Comparison of ENCODE assay signal across 8 cellular contexts in genomic region chr1:154608522-154609294, GRCh38. TPM values are rescaled to one million over a fixed set of nuclear protein-coding genes. Genes with fewer than 3 reads are reported as not detected.
DNase-seq lines count a peak whose midpoint lies in the region; ATAC-seq and TF ChIP-seq lines count a peak whose summit lies in the region.

No MANE protein-coding gene starts in this region.

- ATAC-seq in Right ventricle myocardium inferior: peak; percentile 61
- no peak for ATAC-seq in GM18868 (IDR thresholded peaks at IDR 0.05; ENCODE audit: unreplicated experiment)

- no peaks in the 10 kb centered on the region for H3K27me3 Mint-ChIP-seq in activated CD4-positive, alpha-beta T cell treated with anti-CD3 and anti-CD28 coated beads, Interleukin-2, amount 10 ng/mL, durations not matched to agents 7 days and 5 days

- intact Hi-C loops in Right ventricle myocardium inferior (cut with DNase I) (loop anchor here (2.0 kb wide), 1 partner anchor 18 kb away; no protein-coding TSS in a partner anchor), cardiac septum (cut with DNase I) (no loop called here), lower leg skin (cut with DNase I; ENCODE audit: low total_unique reads) (no loop called here)

- DNase-seq in Right ventricle myocardium inferior (ENCODE audit: missing footprints) (peak; percentile 71), cardiac septum (ENCODE audit: low spot score) (no peak), NCI-H2171 (lab: John Stamatoyannopoulos, UW) (peak; percentile 29), ecto neural progenitor cell (ENCODE audit: low spot score) (peak; percentile 82), lower leg skin (ENCODE audit: low spot score in 2 of 2) (peak; percentile 28 to 87)
- DNase-seq in activated CD4-positive, alpha-beta T cell treated with anti-CD3 and anti-CD28 coated beads, Interleukin-2, amount 10 ng/mL, durations not matched to agents 7 days and 5 days: peak; percentile 51
- DNase-seq in stimulated activated CD8-positive, alpha-beta memory T cell treated with anti-CD3 and anti-CD28 coated beads, Interleukin-12 subunit alpha, Interleukin-12 subunit beta, amount 100 ng/mL, for 4 hours (ENCODE audit: low read depth): peak; percentile 14

- H3K4me1 Mint-ChIP-seq in activated CD4-positive, alpha-beta T cell treated with anti-CD3 and anti-CD28 coated beads, Interleukin-2, amount 10 ng/mL, durations not matched to agents 7 days and 5 days: peaks cover 66% of the 10 kb centered on the region

- POLR2A ChIA-PET in activated CD4-positive, alpha-beta T cell treated with anti-CD3 and anti-CD28 coated beads, Interleukin-2, amount 10 ng/mL, durations not matched to agents 7 days and 5 days (lab: Charles Lee): no interaction called here

- H3K4me3 ChIP-seq in lower leg skin (ENCODE audit: low read depth, poor library complexity, severe bottlenecking): peak overlapping the region; percentile 86

- CTCF ChIA-PET in activated CD4-positive, alpha-beta T cell treated with anti-CD3 and anti-CD28 coated beads, Interleukin-2, amount 10 ng/mL, durations not matched to agents 7 days and 5 days (lab: Charles Lee): interaction anchor here (0.6 to 1.5 kb wide), 5 partner anchors 13 to 377 kb away, joined by 3 to 6 read pairs (median 4); no protein-coding TSS in a partner anchor

- H3K27ac Mint-ChIP-seq in activated CD4-positive, alpha-beta T cell treated with anti-CD3 and anti-CD28 coated beads, Interleukin-2, amount 10 ng/mL, durations not matched to agents 7 days and 5 days: peak overlapping the region; percentile 96

- peaks cover 36% of the 10 kb centered on the region for H3K36me3 Mint-ChIP-seq in activated CD4-positive, alpha-beta T cell treated with anti-CD3 and anti-CD28 coated beads, Interleukin-2, amount 10 ng/mL, durations not matched to agents 7 days and 5 days (ENCODE audit: low read depth)

- no peak for TF ChIP-seq CTCF in lower leg skin (IDR thresholded peaks at IDR 0.05)

- peak overlapping the region; percentile 89 for H3K4me3 Mint-ChIP-seq in activated CD4-positive, alpha-beta T cell treated with anti-CD3 and anti-CD28 coated beads, Interleukin-2, amount 10 ng/mL, durations not matched to agents 7 days and 5 days

- no peak for TF ChIP-seq POLR2A in lower leg skin (IDR thresholded peaks at IDR 0.05)

- H3K9me3 Mint-ChIP-seq in activated CD4-positive, alpha-beta T cell treated with anti-CD3 and anti-CD28 coated beads, Interleukin-2, amount 10 ng/mL, durations not matched to agents 7 days and 5 days: no peaks in the 10 kb centered on the region

- 6% methylated on average over 30 to 31 of the region's 31 CpGs for WGBS in lower leg skin, 2 donors

RNA-seq across cellular contexts. Expression of gene ADAR, which starts 0.7 kb away (rescaled TPM):
- total RNA-seq in Right ventricle myocardium inferior: 52.8 TPM
- 54.1 TPM for total RNA-seq in cardiac septum
- total RNA-seq in activated CD4-positive, alpha-beta T cell treated with anti-CD3 and anti-CD28 coated beads, Interleukin-2, amount 10 ng/mL, durations not matched to agents 7 days and 5 days: 100 to 1,000 TPM; 384 to 394 TPM
- 100 to 1,000 TPM in 1 of 4 donors, 10 to 100 TPM in 3; 54.3 to 105 (median 73.6) TPM for total RNA-seq in lower leg skin

RNA-seq across cellular contexts. Expression of gene CHRNB2, which starts 41.1 kb away (rescaled TPM):
- total RNA-seq in Right ventricle myocardium inferior (not detected), cardiac septum (0.05 TPM), lower leg skin (under 1 TPM; 0.08 to 0.52 (median 0.26) TPM)
- total RNA-seq in activated CD4-positive, alpha-beta T cell treated with anti-CD3 and anti-CD28 coated beads, Interleukin-2, amount 10 ng/mL, durations not matched to agents 7 days and 5 days: not detected

RNA-seq across cellular contexts. Expression of gene UBE2Q1, which starts 50.2 kb away (rescaled TPM):
- 53.2 TPM for total RNA-seq in Right ventricle myocardium inferior
- total RNA-seq in cardiac septum: 65.5 TPM
- 100 to 1,000 TPM; 106 to 131 TPM for total RNA-seq in activated CD4-positive, alpha-beta T cell treated with anti-CD3 and anti-CD28 coated beads, Interleukin-2, amount 10 ng/mL, durations not matched to agents 7 days and 5 days
- 10 to 100 TPM; 24.1 to 40.0 (median 32.2) TPM for total RNA-seq in lower leg skin
